ENCODE assay signal across 8 cellular contexts in the genomic region with DNA sequence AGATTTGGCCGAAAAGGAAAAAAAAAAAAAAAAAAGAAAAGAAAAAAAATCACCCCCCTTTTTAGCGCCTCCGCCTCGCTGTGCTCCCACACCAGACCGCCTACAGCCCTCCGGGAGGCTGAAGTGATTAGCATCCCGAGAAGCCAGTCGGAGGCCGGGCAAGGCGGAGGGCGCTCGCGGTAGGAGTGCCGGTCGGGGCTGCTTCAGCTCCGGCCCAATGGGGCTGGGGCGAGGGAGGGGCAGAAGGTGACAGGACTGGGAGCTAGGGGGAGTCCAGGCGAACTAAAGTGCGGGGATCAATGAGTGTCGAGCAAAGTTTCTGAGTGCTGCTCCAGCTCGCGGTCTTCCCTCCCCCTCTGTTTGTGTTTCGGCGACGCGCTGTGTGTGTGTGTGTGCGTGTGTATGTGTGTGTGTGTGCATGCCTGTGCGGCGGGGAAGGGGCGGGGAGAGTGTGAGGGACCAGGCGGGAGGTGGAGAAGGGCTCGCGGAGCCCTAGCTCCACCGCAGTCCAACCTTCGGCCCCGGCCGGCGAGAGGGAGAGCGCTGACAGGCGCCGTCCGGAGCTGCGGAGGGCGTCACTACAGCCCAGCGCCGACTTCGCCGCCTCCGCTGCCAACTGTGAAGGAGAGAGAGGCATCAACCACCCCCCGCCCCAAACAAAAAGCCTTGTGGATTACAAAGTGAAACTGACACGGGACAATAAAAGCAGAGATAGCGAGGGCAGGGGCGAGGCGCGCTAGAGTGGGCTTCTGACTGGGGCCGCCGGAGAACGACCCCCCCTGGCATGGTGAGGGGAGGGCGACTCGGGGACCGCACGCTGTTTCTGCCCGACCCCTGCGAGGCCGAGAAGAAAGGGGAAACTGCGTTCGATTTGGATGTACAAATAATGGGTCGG. TPM values are rescaled to one million over a fixed set of nuclear protein-coding genes. Genes with fewer than 3 reads are reported as not detected.
DNase-seq lines count a peak whose midpoint lies in the region; ATAC-seq and TF ChIP-seq lines count a peak whose summit lies in the region.

A gene with protein sequence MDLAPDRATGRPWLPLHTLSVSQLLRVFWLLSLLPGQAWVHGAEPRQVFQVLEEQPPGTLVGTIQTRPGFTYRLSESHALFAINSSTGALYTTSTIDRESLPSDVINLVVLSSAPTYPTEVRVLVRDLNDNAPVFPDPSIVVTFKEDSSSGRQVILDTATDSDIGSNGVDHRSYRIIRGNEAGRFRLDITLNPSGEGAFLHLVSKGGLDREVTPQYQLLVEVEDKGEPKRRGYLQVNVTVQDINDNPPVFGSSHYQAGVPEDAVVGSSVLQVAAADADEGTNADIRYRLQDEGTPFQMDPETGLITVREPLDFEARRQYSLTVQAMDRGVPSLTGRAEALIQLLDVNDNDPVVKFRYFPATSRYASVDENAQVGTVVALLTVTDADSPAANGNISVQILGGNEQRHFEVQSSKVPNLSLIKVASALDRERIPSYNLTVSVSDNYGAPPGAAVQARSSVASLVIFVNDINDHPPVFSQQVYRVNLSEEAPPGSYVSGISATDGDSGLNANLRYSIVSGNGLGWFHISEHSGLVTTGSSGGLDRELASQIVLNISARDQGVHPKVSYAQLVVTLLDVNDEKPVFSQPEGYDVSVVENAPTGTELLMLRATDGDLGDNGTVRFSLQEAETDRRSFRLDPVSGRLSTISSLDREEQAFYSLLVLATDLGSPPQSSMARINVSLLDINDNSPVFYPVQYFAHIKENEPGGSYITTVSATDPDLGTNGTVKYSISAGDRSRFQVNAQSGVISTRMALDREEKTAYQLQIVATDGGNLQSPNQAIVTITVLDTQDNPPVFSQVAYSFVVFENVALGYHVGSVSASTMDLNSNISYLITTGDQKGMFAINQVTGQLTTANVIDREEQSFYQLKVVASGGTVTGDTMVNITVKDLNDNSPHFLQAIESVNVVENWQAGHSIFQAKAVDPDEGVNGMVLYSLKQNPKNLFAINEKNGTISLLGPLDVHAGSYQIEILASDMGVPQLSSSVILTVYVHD (N-terminal part only) (plus strand): TSS at position 280 of the 895 bp plus-strand sequence. CDS start 1,457 bp downstream, outside the sequence.

- peak; percentile 14 for TF ChIP-seq CTCF in cardiac muscle cell (IDR thresholded peaks at IDR 0.05; ENCODE audit: low read depth, low read length)

- peak; percentile 88 for ATAC-seq in GM21717 (IDR thresholded peaks at IDR 0.05; ENCODE audit: unreplicated experiment)

- DNase-seq in ELF-1 (ENCODE audit: low read depth, low spot score) (peak; percentile 94), cardiac muscle cell (ENCODE audit: low read depth in 1 of 2, low spot score in 1 of 2) (peak; percentile 97 to 100), occipital lobe (lab: John Stamatoyannopoulos, UW) (peak; percentile 86)
- DNase-seq in effector CD8-positive, alpha-beta T cell (lab: John Stamatoyannopoulos, UW) = no peak

- H3K4me3 ChIP-seq in HUES64 (ENCODE audit: low read length) = peak within 1 kb of the TSS; percentile 87
- H3K4me3 ChIP-seq in cardiac muscle cell = peak within 1 kb of the TSS; percentile 90

- H3K9me3 ChIP-seq in HUES64 (ENCODE audit: insufficient read depth, low read depth, low read length) = no peaks in the 10 kb centered on the region
- no peaks in the 10 kb centered on the region for H3K9me3 ChIP-seq in cardiac muscle cell (ENCODE audit: low read depth)

- H3K9ac ChIP-seq in HUES64 (ENCODE audit: low read depth, low read length) = peak within 1 kb of the TSS; percentile 49

- peaks cover 26% of the 10 kb centered on the region for H3K27me3 ChIP-seq in HUES64 (ENCODE audit: insufficient read depth, low read length)
- H3K27me3 ChIP-seq in cardiac muscle cell = no peaks in the 10 kb centered on the region

- H3K4me1 ChIP-seq in HUES64 (ENCODE audit: insufficient read depth, low read length) = peaks cover 14% of the 10 kb centered on the region; the same call in 1 of the 2 replicates
- H3K4me1 ChIP-seq in cardiac muscle cell (ENCODE audit: low read depth) = peaks cover 5% of the 10 kb centered on the region

- H3K27ac ChIP-seq in HUES64 (ENCODE audit: low read depth, low read length) (peak within 1 kb of the TSS; percentile 41; the same call in 1 of the 2 replicates), angular gyrus (ENCODE audit: low read depth, low read length) (peak within 1 kb of the TSS; percentile 78), cardiac muscle cell (peak within 1 kb of the TSS; percentile 74)

- WGBS in HUES64 = under 1% methylated on average over 66 of the region's 68 CpGs

- peaks cover 4% of the 10 kb centered on the region; the same call in 1 of the 2 replicates for H3K36me3 ChIP-seq in HUES64 (ENCODE audit: insufficient read depth, low read length)
- H3K36me3 ChIP-seq in cardiac muscle cell = no peaks in the 10 kb centered on the region

TF ChIP-seq in PFSK-1, 5 proteins besides CTCF, POLR2A, EP300 and RAD21:
- TF ChIP-seq, protein P1, sequence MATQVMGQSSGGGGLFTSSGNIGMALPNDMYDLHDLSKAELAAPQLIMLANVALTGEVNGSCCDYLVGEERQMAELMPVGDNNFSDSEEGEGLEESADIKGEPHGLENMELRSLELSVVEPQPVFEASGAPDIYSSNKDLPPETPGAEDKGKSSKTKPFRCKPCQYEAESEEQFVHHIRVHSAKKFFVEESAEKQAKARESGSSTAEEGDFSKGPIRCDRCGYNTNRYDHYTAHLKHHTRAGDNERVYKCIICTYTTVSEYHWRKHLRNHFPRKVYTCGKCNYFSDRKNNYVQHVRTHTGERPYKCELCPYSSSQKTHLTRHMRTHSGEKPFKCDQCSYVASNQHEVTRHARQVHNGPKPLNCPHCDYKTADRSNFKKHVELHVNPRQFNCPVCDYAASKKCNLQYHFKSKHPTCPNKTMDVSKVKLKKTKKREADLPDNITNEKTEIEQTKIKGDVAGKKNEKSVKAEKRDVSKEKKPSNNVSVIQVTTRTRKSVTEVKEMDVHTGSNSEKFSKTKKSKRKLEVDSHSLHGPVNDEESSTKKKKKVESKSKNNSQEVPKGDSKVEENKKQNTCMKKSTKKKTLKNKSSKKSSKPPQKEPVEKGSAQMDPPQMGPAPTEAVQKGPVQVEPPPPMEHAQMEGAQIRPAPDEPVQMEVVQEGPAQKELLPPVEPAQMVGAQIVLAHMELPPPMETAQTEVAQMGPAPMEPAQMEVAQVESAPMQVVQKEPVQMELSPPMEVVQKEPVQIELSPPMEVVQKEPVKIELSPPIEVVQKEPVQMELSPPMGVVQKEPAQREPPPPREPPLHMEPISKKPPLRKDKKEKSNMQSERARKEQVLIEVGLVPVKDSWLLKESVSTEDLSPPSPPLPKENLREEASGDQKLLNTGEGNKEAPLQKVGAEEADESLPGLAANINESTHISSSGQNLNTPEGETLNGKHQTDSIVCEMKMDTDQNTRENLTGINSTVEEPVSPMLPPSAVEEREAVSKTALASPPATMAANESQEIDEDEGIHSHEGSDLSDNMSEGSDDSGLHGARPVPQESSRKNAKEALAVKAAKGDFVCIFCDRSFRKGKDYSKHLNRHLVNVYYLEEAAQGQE (IDR thresholded peaks at IDR 0.05; ENCODE audit: insufficient read depth in 1 of 2, low read depth in 2 of 2, low read length in 2 of 2) = no peak
- TF ChIP-seq POLR2AphosphoS5 (IDR thresholded peaks at IDR 0.05; ENCODE audit: low read depth, low read length) (peak; percentile 44; the same call in 1 of the 2 replicates), TAF1 (IDR thresholded peaks at IDR 0.05; ENCODE audit: borderline replicate concordance, insufficient read depth, low read length) (no peak), FOXP2 (optimal IDR thresholded peaks at IDR 0.05; ENCODE audit: borderline replicate concordance, extremely low read depth, extremely low read length, insufficient read depth) (peak; percentile 96), SIN3A (IDR thresholded peaks at IDR 0.05; ENCODE audit: borderline replicate concordance, insufficient read depth, low read length) (peak; percentile 61; the same call in 1 of the 2 replicates)
TF ChIP-seq in PFSK-1: peak in this region for 3.

RNA-seq across cellular contexts. Expression of the gene that starts here (rescaled TPM):
- polyA plus RNA-seq in HUES64 (2013, experiment 1 of 2) = 4.2 TPM
- 4.2 TPM for polyA plus RNA-seq in HUES64 (2013, experiment 2 of 2)
- polyA plus RNA-seq in PFSK-1 (2012; ENCODE audit: insufficient read length, low read depth) = 0.56 TPM
- 4.5 and 5.6 TPM in 2 replicates for total RNA-seq in cardiac muscle cell
- 0.54 and 1.0 TPM in 2 replicates for polyA plus RNA-seq in cardiac muscle cell
- total RNA-seq in occipital lobe = 95.3 TPM

Comparison
In these comparisons a context has a peak if more than half of its experiments do, and no peak if none do; other contexts are left out.
1. RNA of the gene that starts here (total RNA-seq): 95.3 TPM in occipital lobe (single experiment); 4.5 to 5.6 TPM in cardiac muscle cell; every median in the first group is over 10 times any median in the second.
2. Peak in every context shown above with its lines, with median percentiles within 50 percentile points of each other: H3K27ac ChIP-seq.